ENCODE assay signal across 8 cellular contexts in genomic region chr9:137224850-137225694, GRCh38. TPM values are rescaled to one million over a fixed set of nuclear protein-coding genes. Genes with fewer than 3 reads are reported as not detected.
DNase-seq lines count a peak whose midpoint lies in the region; ATAC-seq and TF ChIP-seq lines count a peak whose summit lies in the region.

TSS of gene CYSRT1 (plus strand) at chr9:137225174. CDS start at chr9:137225622, 448 bp downstream.

- H3K27ac Mint-ChIP-seq in activated naive CD4-positive, alpha-beta T cell treated with anti-CD3 and anti-CD28 coated beads, Interleukin-2, amount 10 ng/mL, durations not matched to agents 7 days and 5 days = peak within 1 kb of the TSS; percentile 84
- H3K27ac Mint-ChIP-seq in activated naive CD8-positive, alpha-beta T cell treated with anti-CD3 and anti-CD28 coated beads, Interleukin-2, amount 50 U/mL, for 24 hours = peak within 1 kb of the TSS; percentile 78

- no peaks in the 10 kb centered on the region for H3K36me3 ChIP-seq in transverse colon

- CTCF ChIA-PET in activated naive CD4-positive, alpha-beta T cell treated with anti-CD3 and anti-CD28 coated beads, Interleukin-2, amount 10 ng/mL, durations not matched to agents 7 days and 5 days (lab: Charles Lee) = interaction anchor here (0.7 to 6.1 kb wide), 10 partner anchors 12 to 196 kb away, joined by 3 to 45 read pairs (median 4); partner anchors contain the start of genes ANAPC2 and SSNA1

- intact Hi-C loops in lower leg skin (cut with DNase I; ENCODE audit: low total_unique reads) = loop anchor here (5.0 kb wide), 1 partner anchor 108 kb away; no protein-coding TSS in a partner anchor
- intact Hi-C loops in transverse colon (cut with DNase I; ENCODE audit: low total_unique reads) = loop anchor here (5.0 kb wide), 1 partner anchor 98 kb away; no protein-coding TSS in a partner anchor

- H3K27ac ChIP-seq in transverse colon = peak within 1 kb of the TSS; percentile 91 to 96 (median 92)

- peak; percentile 3 for ATAC-seq in activated naive CD8-positive, alpha-beta T cell treated with anti-CD3 and anti-CD28 coated beads, Interleukin-2, amount 50 U/mL, for 24 hours
- no peak for ATAC-seq in GM18870 (IDR thresholded peaks at IDR 0.05; ENCODE audit: unreplicated experiment)
- ATAC-seq in HG02571 (IDR thresholded peaks at IDR 0.05; ENCODE audit: unreplicated experiment) = no peak

- 45 to 53% methylated on average over 4 to 16 of the region's 23 CpGs for WGBS in lower leg skin, 2 donors
- 47% methylated on average over 20 of the region's 23 CpGs; no CpG with 5 or more reads in 1 of the 2 donors for WGBS in transverse colon (ENCODE audit: low coverage in 1 of 2), 2 donors

- no peaks in the 10 kb centered on the region for H3K36me3 Mint-ChIP-seq in activated naive CD4-positive, alpha-beta T cell treated with anti-CD3 and anti-CD28 coated beads, Interleukin-2, amount 10 ng/mL, durations not matched to agents 7 days and 5 days
- no peaks in the 10 kb centered on the region for H3K36me3 Mint-ChIP-seq in activated naive CD8-positive, alpha-beta T cell treated with anti-CD3 and anti-CD28 coated beads, Interleukin-2, amount 50 U/mL, for 24 hours (ENCODE audit: low read depth)

- H3K4me3 ChIP-seq in lower leg skin (ENCODE audit: low read depth, poor library complexity, severe bottlenecking) (no peak within 1 kb of the TSS), transverse colon (peak within 1 kb of the TSS; percentile 56 to 98 (median 70))

- TF ChIP-seq CTCF in lower leg skin (IDR thresholded peaks at IDR 0.05) (no peak), transverse colon (IDR thresholded peaks at IDR 0.05) (no peak)

- TF ChIP-seq POLR2A in lower leg skin (IDR thresholded peaks at IDR 0.05) (no peak), transverse colon (IDR thresholded peaks at IDR 0.05) (no peak)

- peaks cover 21% of the 10 kb centered on the region for H3K27me3 ChIP-seq in transverse colon

- peaks cover 25% of the 10 kb centered on the region for H3K4me1 Mint-ChIP-seq in activated naive CD4-positive, alpha-beta T cell treated with anti-CD3 and anti-CD28 coated beads, Interleukin-2, amount 10 ng/mL, durations not matched to agents 7 days and 5 days
- peaks cover 15% of the 10 kb centered on the region for H3K4me1 Mint-ChIP-seq in activated naive CD8-positive, alpha-beta T cell treated with anti-CD3 and anti-CD28 coated beads, Interleukin-2, amount 50 U/mL, for 24 hours

- H3K9me3 ChIP-seq in transverse colon = no peaks in the 10 kb centered on the region

- in situ Hi-C loops in transverse colon (cut with MboI; ENCODE audit: low pct_ligation_motif_present in 1 of 4, low pct_unique_long_range_greater_than_20kb in 1 of 4, low sequenced_read_pairs in 3 of 4) = loop anchor here in 2 of 4 donors (10.0 to 25.0 kb wide), 2 partner anchors 100 to 113 kb away; partner anchors contain the start of gene DPP7 (in 1 of the 2)

- DNase-seq in activated naive CD4-positive, alpha-beta T cell treated with anti-CD3 and anti-CD28 coated beads, Interleukin-2, amount 10 ng/mL, durations not matched to agents 7 days and 5 days = peak; percentile 53
- no peak for DNase-seq in activated naive CD4-positive, alpha-beta T cell (lab: John Stamatoyannopoulos, UW)
- DNase-seq in activated naive CD8-positive, alpha-beta T cell treated with anti-CD3 and anti-CD28 coated beads, Interleukin-2, amount 50 U/mL, for 24 hours = peak; percentile 55
- DNase-seq in lower leg skin (ENCODE audit: low spot score in 2 of 2) (no peak), transverse colon (no peak), NCI-H1930 (lab: John Stamatoyannopoulos, UW) (no peak)

- no peak for TF ChIP-seq EP300 in transverse colon (IDR thresholded peaks at IDR 0.05; ENCODE audit: low read depth)

- H3K4me3 Mint-ChIP-seq in activated naive CD4-positive, alpha-beta T cell treated with anti-CD3 and anti-CD28 coated beads, Interleukin-2, amount 10 ng/mL, durations not matched to agents 7 days and 5 days = peak within 1 kb of the TSS; percentile 81
- H3K4me3 Mint-ChIP-seq in activated naive CD8-positive, alpha-beta T cell treated with anti-CD3 and anti-CD28 coated beads, Interleukin-2, amount 50 U/mL, for 24 hours = peak within 1 kb of the TSS; percentile 76

- H3K4me1 ChIP-seq in transverse colon = peaks cover 18 to 49% (median 36%) of the 10 kb centered on the region in 4 donors

- H3K9me3 Mint-ChIP-seq in activated naive CD4-positive, alpha-beta T cell treated with anti-CD3 and anti-CD28 coated beads, Interleukin-2, amount 10 ng/mL, durations not matched to agents 7 days and 5 days = no peaks in the 10 kb centered on the region
- no peaks in the 10 kb centered on the region for H3K9me3 Mint-ChIP-seq in activated naive CD8-positive, alpha-beta T cell treated with anti-CD3 and anti-CD28 coated beads, Interleukin-2, amount 50 U/mL, for 24 hours

- peaks cover 16% of the 10 kb centered on the region for H3K27me3 Mint-ChIP-seq in activated naive CD4-positive, alpha-beta T cell treated with anti-CD3 and anti-CD28 coated beads, Interleukin-2, amount 10 ng/mL, durations not matched to agents 7 days and 5 days
- peaks cover 2% of the 10 kb centered on the region for H3K27me3 Mint-ChIP-seq in activated naive CD8-positive, alpha-beta T cell treated with anti-CD3 and anti-CD28 coated beads, Interleukin-2, amount 50 U/mL, for 24 hours

RNA-seq across cellular contexts. Expression of gene CYSRT1, which starts in this region (rescaled TPM):
- total RNA-seq in lower leg skin (100 to 1,000 TPM in 1 of 4 donors, 10 to 100 TPM in 3; 40.2 to 119 (median 67.6) TPM), transverse colon (not detected)

Comparison
In these comparisons a context has a peak if more than half of its experiments do, and no peak if none do; other contexts are left out.
1. RNA of gene CYSRT1 (total RNA-seq): 40.2 to 119 TPM in lower leg skin; not detected in transverse colon; every median in the first group is over 10 times any median in the second.
2. DNase-seq: peak in activated naive CD4-positive, alpha-beta T cell treated with anti-CD3 and anti-CD28 coated beads, Interleukin-2, amount 10 ng/mL, durations not matched to agents 7 days and 5 days (single experiment) and activated naive CD8-positive, alpha-beta T cell treated with anti-CD3 and anti-CD28 coated beads, Interleukin-2, amount 50 U/mL, for 24 hours (single experiment); none in activated naive CD4-positive, alpha-beta T cell (0 of 4), lower leg skin (0 of 2), transverse colon (single experiment) and NCI-H1930 (0 of 2).